ENCODE assay signal across 8 cellular contexts in the genomic region with DNA sequence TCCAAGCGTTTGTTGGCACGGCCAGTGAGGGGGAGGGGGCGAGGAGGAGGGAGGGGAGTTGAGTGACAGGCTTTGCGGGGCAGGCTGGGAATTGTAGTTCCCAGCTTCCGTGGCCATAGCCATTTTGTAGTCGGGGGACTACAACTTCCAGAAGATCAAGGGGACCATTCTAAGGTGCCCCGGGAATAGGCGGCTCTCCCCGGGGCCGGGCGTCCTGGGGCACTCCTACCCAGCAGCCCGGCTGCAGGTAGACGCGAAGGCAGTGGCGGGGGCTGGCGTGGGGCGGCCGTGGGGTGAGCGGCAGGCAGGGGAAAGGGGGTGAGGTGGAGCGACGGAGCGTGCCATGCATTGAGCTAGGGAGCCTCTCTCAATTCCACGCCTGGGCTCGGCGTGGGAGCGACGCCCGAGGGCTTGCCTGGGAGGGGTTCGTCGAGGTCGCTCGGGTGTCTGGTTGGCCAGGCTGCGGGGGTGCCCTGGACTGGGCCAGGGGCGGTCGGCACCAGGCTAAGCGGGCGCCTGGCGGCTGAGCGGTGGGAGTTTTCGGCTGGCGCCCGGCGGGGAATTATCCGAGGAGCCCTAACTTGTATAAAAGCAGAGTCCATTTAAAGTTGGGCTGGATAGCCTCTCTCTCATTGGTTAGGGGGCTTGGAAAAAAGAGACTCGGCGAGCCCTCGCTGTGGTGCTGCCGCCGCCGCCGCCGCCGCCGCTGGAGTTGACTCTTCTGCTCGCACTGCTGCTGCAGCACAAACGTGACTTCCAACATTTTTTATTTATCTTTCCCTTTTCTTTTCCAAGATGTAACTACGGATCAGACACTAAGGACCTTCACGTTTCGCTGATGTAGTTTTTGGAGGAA. TPM values are rescaled to one million over a fixed set of nuclear protein-coding genes. Genes with fewer than 3 reads are reported as not detected.
DNase-seq lines count a peak whose midpoint lies in the region; ATAC-seq lines count a peak whose summit lies in the region.

A gene (plus strand): TSS at position 709 of the 856 bp plus-strand sequence. CDS start 471 bp downstream, outside the sequence.

- peak within 1 kb of the TSS; percentile 97 to 100 (median 99) for H3K27ac Mint-ChIP-seq in IgD-negative memory B cell

- no peaks in the 10 kb centered on the region for H3K9me3 ChIP-seq in mononuclear cell (ENCODE audit: low read depth, low read length)

- H3K4me3 ChIP-seq in mononuclear cell (ENCODE audit: low read length): peak within 1 kb of the TSS; percentile 97

- no peaks in the 10 kb centered on the region for H3K9me3 Mint-ChIP-seq in IgD-negative memory B cell

- peak; percentile 54 for ATAC-seq in GM21529 (IDR thresholded peaks at IDR 0.05; ENCODE audit: unreplicated experiment)

- H3K27me3 Mint-ChIP-seq in IgD-negative memory B cell: no peaks in the 10 kb centered on the region

- H3K27me3 ChIP-seq in mononuclear cell (ENCODE audit: insufficient read depth, low read length): no peaks in the 10 kb centered on the region

- H3K4me1 ChIP-seq in mononuclear cell (ENCODE audit: insufficient read depth, low read length): peaks cover 35% of the 10 kb centered on the region

- peak within 1 kb of the TSS; percentile 97 to 100 (median 100) for H3K4me3 Mint-ChIP-seq in IgD-negative memory B cell

- peaks cover 18 to 28% (median 22%) of the 10 kb centered on the region in 3 donors for H3K4me1 Mint-ChIP-seq in IgD-negative memory B cell

- DNase-seq in DMS114 treated with DMSO at 0.1 percent for 48 hours (lab: John Stamatoyannopoulos, UW; ENCODE audit: unreplicated experiment): peak; percentile 95
- DNase-seq in OCI-M1 (lab: John Stamatoyannopoulos, UW): peak; percentile 98
- DNase-seq in activated T-cell treated with anti-CD3 and anti-CD28 coated beads for 24 hours (ENCODE audit: low read depth): peak; percentile 93
- DNase-seq in epidermal melanocyte (ENCODE audit: insufficient read length, low spot score): peak; percentile 97
- DNase-seq in stimulated activated CD8-positive, alpha-beta memory T cell treated with anti-CD3 and anti-CD28 coated beads, Interleukin-2, amount 100 ng/mL, for 48 hours (ENCODE audit: low read depth in 2 of 2): peak; percentile 90 to 95

- H3K36me3 Mint-ChIP-seq in IgD-negative memory B cell: no peaks in the 10 kb centered on the region

RNA-seq across cellular contexts. Expression of the gene that starts here (rescaled TPM):
- 10.8 TPM for polyA plus RNA-seq in IgD-negative memory B cell
- total RNA-seq in mononuclear cell: 74.8 TPM

Comparison
In these comparisons a context has a peak if more than half of its experiments do, and no peak if none do; other contexts are left out.
1. Peak in every context shown above with its lines: DNase-seq, ATAC-seq and H3K4me3 ChIP-seq.